In genomic region chr13:112692586-112692985, GRCh38 we compare ENCODE assay signal across 11 cellular contexts. TPM values are rescaled to one million over a fixed set of nuclear protein-coding genes. Genes with fewer than 3 reads are reported as not detected.
A peak's percentile ranks its signal among the peaks of the same experiment; 100 is the strongest.
DNase-seq lines count a peak whose midpoint lies in the region; ATAC-seq and TF ChIP-seq lines count a peak whose summit lies in the region.
"Had no signal": no experiment of that assay in that cellular context is flagged by ENCODE, and none has a peak within 500 bp of the region (broad histone marks: within the 10 kb centered on the region; RNA-seq: fewer than 3 reads in every experiment).

No MANE protein-coding gene starts in this region.

- peaks cover 54% of the 10 kb centered on the region for H4K20me1 ChIP-seq in DND-41 (ENCODE audit: insufficient read depth, low read length)

- DNase-seq in CD4-positive, CD25-positive, alpha-beta regulatory T cell = no peak
- no peak for DNase-seq in DND-41
- DNase-seq in WTC11 (ENCODE audit: low spot score) = no peak
- DNase-seq in mesothelial cell of epicardium (ENCODE audit: low spot score in 2 of 2, unreplicated experiment in 2 of 2) = no peak
- no peak for DNase-seq in HPDE6-E6E7 (ENCODE audit: extremely low spot score)
- DNase-seq in middle frontal gyrus (ENCODE audit: extremely low spot score, low spot score) = no peak
- DNase-seq: activated CD4-positive, CD25-positive, alpha-beta regulatory T cell treated with anti-CD3 and anti-CD28 coated beads, Interleukin-2, amount 50 U/mL, for 72 hours; activated gamma-delta T cell treated with Interleukin-2 at 50 U/mL for 16 hours; cerebellar nuclear complex had no signal

- peak overlapping the region; percentile 86 for H3K4me2 ChIP-seq in DND-41 (ENCODE audit: insufficient read depth, low read length)

- H3K36me3 Mint-ChIP-seq in CD4-positive, CD25-positive, alpha-beta regulatory T cell = no peaks in the 10 kb centered on the region
- H3K36me3 Mint-ChIP-seq in WTC11 (no peaks in the 10 kb centered on the region; the same call in 1 of the 2 replicates), mesothelial cell of epicardium (no peaks in the 10 kb centered on the region)

- no peak for ATAC-seq in CD4-positive, CD25-positive, alpha-beta regulatory T cell (ENCODE audit: low read depth in 2 of 2)
- ATAC-seq in DND-41 (ENCODE audit: insufficient read depth, low read depth) (no peak), WTC11 (no peak), GM18873 (IDR thresholded peaks at IDR 0.05; ENCODE audit: low FRiP score, unreplicated experiment) (no peak)

- peaks cover 0 to 1% (median 0%) of the 10 kb centered on the region in 7 donors for H3K9me3 Mint-ChIP-seq in CD4-positive, CD25-positive, alpha-beta regulatory T cell
- H3K9me3 Mint-ChIP-seq in WTC11 (no peaks in the 10 kb centered on the region), mesothelial cell of epicardium (no peaks in the 10 kb centered on the region)

- POLR2A ChIA-PET in WTC11 (lab: Charles Lee) = no interaction called here

- H2AFZ ChIP-seq in DND-41 (ENCODE audit: low read depth, low read length) = no peak overlapping the region

- H3K4me3 ChIP-seq in CD4-positive, CD25-positive, alpha-beta regulatory T cell (ENCODE audit: low read depth, low read length) = no peak overlapping the region
- peak overlapping the region in 1 of 2 experiments; percentile 92; a peak in 1 of 4 replicates for H3K4me3 ChIP-seq in DND-41 (ENCODE audit: low read depth in 1 of 2, low read length in 2 of 2)

- no peak overlapping the region for H3K27ac ChIP-seq in CD4-positive, CD25-positive, alpha-beta regulatory T cell (ENCODE audit: insufficient read depth, low read length, poor library complexity, severe bottlenecking)
- H3K27ac ChIP-seq in DND-41 (ENCODE audit: low read length) = no peak overlapping the region

- no peaks in the 10 kb centered on the region for H3K27me3 Mint-ChIP-seq in CD4-positive, CD25-positive, alpha-beta regulatory T cell
- H3K27me3 Mint-ChIP-seq in WTC11 (ENCODE audit: low read depth) (no peaks in the 10 kb centered on the region; the same call in none of the 2 replicates), mesothelial cell of epicardium (ENCODE audit: low read depth) (no peaks in the 10 kb centered on the region)

- peak overlapping the region in 1 of 3 donors; percentile 23 for H3K27ac Mint-ChIP-seq in CD4-positive, CD25-positive, alpha-beta regulatory T cell
- H3K27ac Mint-ChIP-seq in WTC11 (no peak overlapping the region; the same call in 1 of the 2 replicates), mesothelial cell of epicardium (peak overlapping the region; percentile 48)

- H3K4me1 ChIP-seq in CD4-positive, CD25-positive, alpha-beta regulatory T cell (ENCODE audit: control insufficient read depth, insufficient read depth, low read length, poor library complexity, severe bottlenecking) = peaks cover 38% of the 10 kb centered on the region
- peaks cover 38% of the 10 kb centered on the region for H3K4me1 ChIP-seq in DND-41 (ENCODE audit: insufficient read depth, low read length)

- no peaks in the 10 kb centered on the region for H3K27me3 ChIP-seq in CD4-positive, CD25-positive, alpha-beta regulatory T cell (ENCODE audit: control insufficient read depth, insufficient read depth, low read length)
- H3K27me3 ChIP-seq in DND-41 (ENCODE audit: insufficient read depth, low read length, poor library complexity) = no peaks in the 10 kb centered on the region

- H3K79me2 ChIP-seq in DND-41 (ENCODE audit: insufficient read depth, low read length) = peaks cover 82% of the 10 kb centered on the region

- H3K4me1 Mint-ChIP-seq in CD4-positive, CD25-positive, alpha-beta regulatory T cell = peaks cover 32 to 67% (median 54%) of the 10 kb centered on the region in 4 donors
- H3K4me1 Mint-ChIP-seq in WTC11 = peaks cover 61% of the 10 kb centered on the region
- peaks cover 45% of the 10 kb centered on the region for H3K4me1 Mint-ChIP-seq in mesothelial cell of epicardium

- CTCF ChIA-PET in WTC11 (lab: Charles Lee) = interaction anchor here (1.4 to 1.6 kb wide), 2 partner anchors 13 to 19 kb away, joined by 3 to 4 read pairs; no protein-coding TSS in a partner anchor

- TF ChIP-seq CTCF in DND-41 (IDR thresholded peaks at IDR 0.05; ENCODE audit: borderline replicate concordance, extremely low read depth, low read length, poor library complexity, severe bottlenecking) (no peak), WTC11 (IDR thresholded peaks at IDR 0.05) (no peak), mesothelial cell of epicardium (IDR thresholded peaks at IDR 0.05; ENCODE audit: unreplicated experiment) (no peak)

- no peaks in the 10 kb centered on the region for H3K9me3 ChIP-seq in CD4-positive, CD25-positive, alpha-beta regulatory T cell (ENCODE audit: control insufficient read depth in 2 of 2, low read length in 2 of 2)
- H3K9me3 ChIP-seq in DND-41 (ENCODE audit: insufficient read depth, low read length, severe bottlenecking) = no peaks in the 10 kb centered on the region
- H3K9me3 ChIP-seq: HAP-1 had no signal

- H3K36me3 ChIP-seq in CD4-positive, CD25-positive, alpha-beta regulatory T cell (ENCODE audit: control insufficient read depth, insufficient read depth, low read length) = no peaks in the 10 kb centered on the region
- peaks cover 10% of the 10 kb centered on the region; the same call in 1 of the 2 replicates for H3K36me3 ChIP-seq in DND-41 (ENCODE audit: insufficient read depth, low read length)

- peak overlapping the region in 3 of 4 donors; percentile 89 to 96 (median 92) for H3K4me3 Mint-ChIP-seq in CD4-positive, CD25-positive, alpha-beta regulatory T cell
- H3K4me3 Mint-ChIP-seq in WTC11 = peak overlapping the region; percentile 82
- peak overlapping the region; percentile 79 for H3K4me3 Mint-ChIP-seq in mesothelial cell of epicardium

- H3K9ac ChIP-seq in DND-41 (ENCODE audit: low read depth, low read length) = no peak overlapping the region

TF ChIP-seq in WTC11, 78 proteins besides CTCF, POLR2A, EP300 and RAD21 (continues in another document):
- no peak for TF ChIP-seq NR3C1 (CRISPR knock-in tag; conservative IDR thresholded peaks at IDR 0.05; ENCODE audit: low read depth)
- TF ChIP-seq IRF1 (CRISPR knock-in tag; IDR thresholded peaks at IDR 0.05) = no peak
- no peak for TF ChIP-seq USF1 (CRISPR knock-in tag; IDR thresholded peaks at IDR 0.05)
- no peak for TF ChIP-seq ARID4B (CRISPR knock-in tag; IDR thresholded peaks at IDR 0.05; ENCODE audit: borderline replicate concordance)
- no peak for TF ChIP-seq ZNF671 (CRISPR knock-in tag; IDR thresholded peaks at IDR 0.05)
- TF ChIP-seq ZNF263 (CRISPR knock-in tag; IDR thresholded peaks at IDR 0.05; ENCODE audit: low read depth) = no peak
- no peak for TF ChIP-seq CREM (CRISPR knock-in tag; IDR thresholded peaks at IDR 0.05)

RNA-seq across cellular contexts. Expression of gene ATP11A, which starts 2.7 kb away (rescaled TPM):
- 75.7 TPM for total RNA-seq in CD4-positive, CD25-positive, alpha-beta regulatory T cell
- 1 to 10 TPM; 3.8 to 6.6 (median 4.9) TPM for polyA plus RNA-seq in CD4-positive, CD25-positive, alpha-beta regulatory T cell
- 100 to 133 TPM (median 126 TPM) in 3 replicates for total RNA-seq in WTC11 (2021)
- total RNA-seq in mesothelial cell of epicardium = 107 to 114 TPM (median 112 TPM) in 3 replicates
